Comparison of ENCODE assay signal across 20 cellular contexts in genomic region chr10:33760544-33760943, GRCh38.
DNase-seq lines count a peak whose midpoint lies in the region; ATAC-seq and TF ChIP-seq lines count a peak whose summit lies in the region.
"Had no signal": no experiment of that assay in that cellular context is flagged by ENCODE, and none has a peak within 500 bp of the region (broad histone marks: within the 10 kb centered on the region; RNA-seq: fewer than 3 reads in every experiment).

No MANE protein-coding gene starts in this region.

- H3K36me3 Mint-ChIP-seq in GM23338 (ENCODE audit: low read depth): peaks cover 3% of the 10 kb centered on the region; the same call in 1 of the 3 replicates
- no peaks in the 10 kb centered on the region for H3K36me3 Mint-ChIP-seq in endodermal cell (ENCODE audit: low read depth)
- no peaks in the 10 kb centered on the region for H3K36me3 Mint-ChIP-seq in neural progenitor cell
- H3K36me3 Mint-ChIP-seq: CD8-positive, alpha-beta T cell had no signal

- H3K4me1 Mint-ChIP-seq in GM23338 (no peaks in the 10 kb centered on the region; the same call in 2 of the 3 replicates), endodermal cell (no peaks in the 10 kb centered on the region), neural progenitor cell (peaks cover 13% of the 10 kb centered on the region)
- H3K4me1 Mint-ChIP-seq: B cell had no signal

- H3K27me3 Mint-ChIP-seq in GM23338 (ENCODE audit: insufficient read depth, low read depth, poor library complexity): no peaks in the 10 kb centered on the region
- no peaks in the 10 kb centered on the region for H3K27me3 Mint-ChIP-seq in endodermal cell (ENCODE audit: insufficient read depth)
- no peaks in the 10 kb centered on the region for H3K27me3 Mint-ChIP-seq in neural progenitor cell (ENCODE audit: insufficient read depth, low read depth)
- H3K27me3 Mint-ChIP-seq: B cell had no signal

- H3K9me3 ChIP-seq in endodermal cell (ENCODE audit: control insufficient read depth, low read length) (no peaks in the 10 kb centered on the region), neural progenitor cell (ENCODE audit: low read depth) (no peaks in the 10 kb centered on the region)

- H4K20me1 ChIP-seq in GM23338 (replicated peaks; ENCODE audit: insufficient read depth): no peaks in the 10 kb centered on the region
- H4K20me1 ChIP-seq in neural progenitor cell (ENCODE audit: low read depth): no peaks in the 10 kb centered on the region
- H4K20me1 ChIP-seq: BLaER1 treated with 17β-estradiol and CSF1 and Interleukin-3, amounts not matched to agents 10 nM and 100 nM had no signal

- H3K27me3 ChIP-seq in GM23338 (ENCODE audit: insufficient read depth) (no peaks in the 10 kb centered on the region), endodermal cell (ENCODE audit: control insufficient read depth, insufficient read depth, low read length, poor library complexity, severe bottlenecking) (no peaks in the 10 kb centered on the region), neural progenitor cell (no peaks in the 10 kb centered on the region)
- H3K27me3 ChIP-seq: BLaER1 treated with 17β-estradiol and CSF1 and Interleukin-3, amounts not matched to agents 10 nM and 100 nM had no signal

- H3K27ac Mint-ChIP-seq in GM23338 (no peak overlapping the region), endodermal cell (no peak overlapping the region), neural progenitor cell (no peak overlapping the region)
- H3K27ac Mint-ChIP-seq: B cell; CD8-positive, alpha-beta T cell; HFFc6 had no signal

- H3K4me3 ChIP-seq in GM23338 (no peak overlapping the region), endodermal cell (ENCODE audit: low read length) (no peak overlapping the region), neural progenitor cell (no peak overlapping the region)
- H3K4me3 ChIP-seq: BLaER1 treated with 17β-estradiol and CSF1 and Interleukin-3, amounts not matched to agents 10 nM and 100 nM; GM23248 had no signal

- peak overlapping the region; percentile 86; the same call in 1 of the 2 replicates for H2AFZ ChIP-seq in GM23338
- peak overlapping the region; percentile 93 for H2AFZ ChIP-seq in neural progenitor cell (replicated peaks)
- H2AFZ ChIP-seq: GM23248 had no signal

- H3K4me3 Mint-ChIP-seq in GM23338: no peak overlapping the region
- H3K4me3 Mint-ChIP-seq in endodermal cell: no peak overlapping the region
- no peak overlapping the region for H3K4me3 Mint-ChIP-seq in neural progenitor cell
- H3K4me3 Mint-ChIP-seq: B cell; CD8-positive, alpha-beta T cell; HFFc6 had no signal

- peaks cover 6% of the 10 kb centered on the region; the same call in 2 of the 3 replicates for H3K9me3 Mint-ChIP-seq in GM23338
- H3K9me3 Mint-ChIP-seq in endodermal cell: no peaks in the 10 kb centered on the region
- peaks cover 2% of the 10 kb centered on the region for H3K9me3 Mint-ChIP-seq in neural progenitor cell
- H3K9me3 Mint-ChIP-seq: HFFc6 had no signal

- H3K9me2 ChIP-seq in GM23338 (ENCODE audit: insufficient read depth): peaks cover 18% of the 10 kb centered on the region; the same call in 1 of the 2 replicates

- H3K4me2 ChIP-seq in GM23338 (no peak overlapping the region), neural progenitor cell (no peak overlapping the region)
- H3K4me2 ChIP-seq: BLaER1 treated with 17β-estradiol and CSF1 and Interleukin-3, amounts not matched to agents 10 nM and 100 nM had no signal

- H3K4me1 ChIP-seq in GM23338 (ENCODE audit: insufficient read depth) (0 out of 2 replicates have a peak, but pooled peaks cover 3% of the 10 kb centered on the region), endodermal cell (ENCODE audit: control insufficient read depth, insufficient read depth, low read length) (no peaks in the 10 kb centered on the region), neural progenitor cell (no peaks in the 10 kb centered on the region)
- H3K4me1 ChIP-seq: BLaER1 treated with 17β-estradiol and CSF1 and Interleukin-3, amounts not matched to agents 10 nM and 100 nM had no signal

- TF ChIP-seq CTCF in GM23338 (conservative IDR thresholded peaks at IDR 0.05; ENCODE audit: low read depth in 2 of 2) (no peak), endodermal cell (conservative IDR thresholded peaks at IDR 0.05) (no peak), neural progenitor cell (IDR thresholded peaks at IDR 0.05) (no peak)

- H3K79me2 ChIP-seq in GM23338 (replicated peaks; ENCODE audit: insufficient read depth) (no peaks in the 10 kb centered on the region), neural progenitor cell (ENCODE audit: low read depth) (no peaks in the 10 kb centered on the region)

- ATAC-seq in GM23338: no peak
- ATAC-seq in HG02798 (IDR thresholded peaks at IDR 0.05; ENCODE audit: poor library complexity, unreplicated experiment): no peak
- ATAC-seq: CD8-positive, alpha-beta T cell; HCT116 had no signal

- DNase-seq in GM23338 (ENCODE audit: low spot score) (no peak), NCI-H146 treated with DMSO at 0.1 percent for 48 hours (lab: John Stamatoyannopoulos, UW; ENCODE audit: unreplicated experiment) (peak; percentile 26), endodermal cell (no peak), neural progenitor cell (ENCODE audit: low spot score) (no peak), A172 (ENCODE audit: low spot score) (no peak)
- DNase-seq in stimulated activated naive CD4-positive, alpha-beta T cell (lab: John Stamatoyannopoulos, UW): no peak
- DNase-seq: 8988T; Calu3; CD8-positive, alpha-beta T cell; DMS79 treated with DMSO at 0.1 percent for 48 hours; GF-D8; GM23248; H7; HFFc6; KG1 had no signal

- H3K9ac ChIP-seq in endodermal cell (ENCODE audit: extremely low read depth, low read length, poor library complexity, severe bottlenecking) (no peak overlapping the region), neural progenitor cell (no peak overlapping the region)
- H3K9ac ChIP-seq: BLaER1 treated with 17β-estradiol and CSF1 and Interleukin-3, amounts not matched to agents 10 nM and 100 nM; GM23248 had no signal

- WGBS in endodermal cell (ENCODE audit: insufficient coverage in 1 of 2, insufficient read length in 1 of 2), 2 experiments: 89 to 90% methylated on average over 2 to 3 of the region's 3 CpGs

- H3K27ac ChIP-seq in GM23338 (ENCODE audit: low read depth) (no peak overlapping the region), endodermal cell (ENCODE audit: low read depth, low read length) (peak overlapping the region; percentile 16), neural progenitor cell (no peak overlapping the region)
- H3K27ac ChIP-seq: BLaER1 treated with 17β-estradiol and CSF1 and Interleukin-3, amounts not matched to agents 10 nM and 100 nM; GM23248; HL-60 had no signal

- H3F3A ChIP-seq in GM23338 (replicated peaks; ENCODE audit: low read depth): no peaks in the 10 kb centered on the region
- H3F3A ChIP-seq in neural progenitor cell (ENCODE audit: low read depth): no peaks in the 10 kb centered on the region

- no peaks in the 10 kb centered on the region for H3K36me3 ChIP-seq in GM23338 (ENCODE audit: insufficient read depth)
- H3K36me3 ChIP-seq in endodermal cell (ENCODE audit: control insufficient read depth, insufficient read depth, low read length): no peaks in the 10 kb centered on the region
- H3K36me3 ChIP-seq in neural progenitor cell: no peaks in the 10 kb centered on the region
- H3K36me3 ChIP-seq: BLaER1 treated with 17β-estradiol and CSF1 and Interleukin-3, amounts not matched to agents 10 nM and 100 nM had no signal

TF ChIP-seq in GM23338, 12 proteins besides CTCF, POLR2A, EP300 and RAD21 (continues in another document):
- TF ChIP-seq STAT1 (IDR thresholded peaks at IDR 0.05; ENCODE audit: unreplicated experiment) (no peak), NANOG (IDR thresholded peaks at IDR 0.05; ENCODE audit: borderline replicate concordance) (no peak), CREB1 (CRISPR knock-in tag; IDR thresholded peaks at IDR 0.05; ENCODE audit: low read depth) (no peak), EZH2phosphoT487 (IDR thresholded peaks at IDR 0.05; ENCODE audit: unreplicated experiment) (no peak)
- TF ChIP-seq, protein P1, sequence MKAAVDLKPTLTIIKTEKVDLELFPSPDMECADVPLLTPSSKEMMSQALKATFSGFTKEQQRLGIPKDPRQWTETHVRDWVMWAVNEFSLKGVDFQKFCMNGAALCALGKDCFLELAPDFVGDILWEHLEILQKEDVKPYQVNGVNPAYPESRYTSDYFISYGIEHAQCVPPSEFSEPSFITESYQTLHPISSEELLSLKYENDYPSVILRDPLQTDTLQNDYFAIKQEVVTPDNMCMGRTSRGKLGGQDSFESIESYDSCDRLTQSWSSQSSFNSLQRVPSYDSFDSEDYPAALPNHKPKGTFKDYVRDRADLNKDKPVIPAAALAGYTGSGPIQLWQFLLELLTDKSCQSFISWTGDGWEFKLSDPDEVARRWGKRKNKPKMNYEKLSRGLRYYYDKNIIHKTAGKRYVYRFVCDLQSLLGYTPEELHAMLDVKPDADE (IDR thresholded peaks at IDR 0.05): no peak
